11 cellular contexts compared by ENCODE assay signal in the genomic region with DNA sequence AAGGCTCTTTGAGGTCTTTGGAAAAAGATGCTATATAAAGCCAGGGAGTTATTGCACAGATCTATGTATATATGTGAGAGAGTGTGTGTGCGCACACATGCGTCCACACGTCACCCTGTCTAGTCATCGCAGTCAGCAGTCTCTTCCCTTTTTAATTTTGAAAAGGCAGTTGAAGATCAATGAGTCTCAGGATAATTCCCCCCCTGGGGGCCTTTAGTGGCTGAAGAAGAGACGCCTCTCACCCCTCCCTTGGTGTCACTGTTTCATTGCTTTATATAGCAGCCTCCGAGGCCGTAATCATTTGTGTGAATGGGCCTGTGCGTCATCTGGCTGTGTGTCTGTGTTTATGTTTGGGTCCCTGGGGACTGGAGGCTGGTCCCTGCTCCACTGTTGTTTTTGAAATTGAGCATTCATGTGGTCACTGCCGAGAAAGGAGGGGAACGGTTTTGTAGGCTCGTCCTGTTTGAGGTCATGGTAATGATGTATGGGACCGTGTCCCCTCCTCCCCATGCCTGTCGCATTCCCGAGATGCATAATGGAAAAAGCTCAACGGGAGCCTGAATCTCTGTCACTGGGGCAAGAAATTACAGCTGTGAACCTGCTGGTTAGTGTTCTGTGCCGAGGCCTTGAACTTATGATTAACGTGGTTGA.
A peak's percentile ranks its signal among the peaks of the same experiment; 100 is the strongest.
DNase-seq lines count a peak whose midpoint lies in the region; ATAC-seq and TF ChIP-seq lines count a peak whose summit lies in the region.
"Had no signal": no experiment of that assay in that cellular context is flagged by ENCODE, and none has a peak within 500 bp of the region (broad histone marks: within the 10 kb centered on the region; RNA-seq: fewer than 3 reads in every experiment).

No MANE protein-coding gene starts in this region.

- H3K4me1 ChIP-seq in heart right ventricle, result peaks cover 5 to 25% (median 21%) of the 10 kb centered on the region in 9 donors
- peaks cover 8% of the 10 kb centered on the region for H3K4me1 ChIP-seq in smooth muscle cell (ENCODE audit: low read depth)

- H3K9me3 ChIP-seq in MG63 (no peaks in the 10 kb centered on the region), heart right ventricle (no peaks in the 10 kb centered on the region), smooth muscle cell (replicated peaks; ENCODE audit: low read depth) (no peaks in the 10 kb centered on the region)

- no peaks in the 10 kb centered on the region for H3K79me2 ChIP-seq in smooth muscle cell (ENCODE audit: low read depth)

- intact Hi-C loops in heart right ventricle (cut with DNase I), result loop anchor here in 2 of 10 donors (10.0 kb wide), 2 partner anchors 114 to 224 kb away; no protein-coding TSS in a partner anchor

- no peaks in the 10 kb centered on the region for H3F3A ChIP-seq in smooth muscle cell (ENCODE audit: low read depth)

- H3K4me2 ChIP-seq in smooth muscle cell, result peak overlapping the region; percentile 65

- peak overlapping the region; percentile 33 for H3K9ac ChIP-seq in smooth muscle cell (ENCODE audit: low read depth)

- H3K27ac ChIP-seq in heart right ventricle (peak overlapping the region in 3 of 10 donors; percentile 10 to 42 (median 12)), smooth muscle cell (ENCODE audit: low read depth) (peak overlapping the region; percentile 83)

- ATAC-seq in heart right ventricle, result peak; percentile 80 to 94 (median 91)
- no peak for ATAC-seq in GM19397 (IDR thresholded peaks at IDR 0.05; ENCODE audit: unreplicated experiment)
- no peak for ATAC-seq in GM21825 (IDR thresholded peaks at IDR 0.05; ENCODE audit: unreplicated experiment)

- H4K20me1 ChIP-seq in smooth muscle cell (ENCODE audit: low read depth), result peaks cover 8% of the 10 kb centered on the region

- WGBS in heart right ventricle, 2 donors, result 40 to 48% methylated on average over 17 of the region's 17 CpGs
- WGBS in smooth muscle cell (ENCODE audit: low lambda C conversion rate), result 19% methylated on average over 17 of the region's 17 CpGs

- no peaks in the 10 kb centered on the region for H3K27me3 ChIP-seq in MG63
- no peaks in the 10 kb centered on the region for H3K27me3 ChIP-seq in heart right ventricle
- H3K27me3 ChIP-seq in smooth muscle cell (ENCODE audit: low read depth), result no peaks in the 10 kb centered on the region

- H3K4me3 ChIP-seq in MG63 (no peak overlapping the region), heart right ventricle (no peak overlapping the region), smooth muscle cell (no peak overlapping the region)

- H3K36me3 ChIP-seq in MG63, result no peaks in the 10 kb centered on the region
- H3K36me3 ChIP-seq in heart right ventricle, result no peaks in the 10 kb centered on the region
- no peaks in the 10 kb centered on the region for H3K36me3 ChIP-seq in smooth muscle cell (ENCODE audit: low read depth)

- DNase-seq in MG63 (peak; percentile 12), T1000 (lab: John Stamatoyannopoulos, UW) (peak; percentile 84), heart right ventricle (peak in 1 of 2 donors; percentile 76), smooth muscle cell (lab: John Stamatoyannopoulos, UW; ENCODE audit: unreplicated experiment) (peak; percentile 31), NCI-H510A treated with DMSO at 0.1 percent for 48 hours (lab: John Stamatoyannopoulos, UW) (no peak), hippocampal formation (lab: John Stamatoyannopoulos, UW) (no peak)
- DNase-seq: activated naive CD4-positive, alpha-beta T cell; NCI-H226; nucleus accumbens had no signal

- H2AFZ ChIP-seq in smooth muscle cell (ENCODE audit: low read depth), result no peak overlapping the region

- TF ChIP-seq CTCF in heart right ventricle (IDR thresholded peaks at IDR 0.05) (peak in 1 of 9 donors; percentile 6), smooth muscle cell (IDR thresholded peaks at IDR 0.05; ENCODE audit: borderline replicate concordance, insufficient read depth, poor library complexity, severe bottlenecking) (no peak)

Comparison
In these comparisons a context has a peak if more than half of its experiments do, and no peak if none do; other contexts are left out.
1. DNase-seq: peak in MG63 (single experiment), T1000 (single experiment) and smooth muscle cell (single experiment); none in NCI-H510A treated with DMSO at 0.1 percent for 48 hours (single experiment) and hippocampal formation (0 of 2).
2. ATAC-seq: peak in heart right ventricle (8 of 8); none in GM19397 (single experiment) and GM21825 (single experiment).